Comparison of ENCODE assay signal across 9 cellular contexts in genomic region chr2:218230882-218231281, GRCh38. TPM values are rescaled to one million over a fixed set of nuclear protein-coding genes. Genes with fewer than 3 reads are reported as not detected.
DNase-seq lines count a peak whose midpoint lies in the region; ATAC-seq, FAIRE-seq and TF ChIP-seq lines count a peak whose summit lies in the region.
"Had no signal": no experiment of that assay in that cellular context is flagged by ENCODE, and none has a peak within 500 bp of the region (broad histone marks: within the 10 kb centered on the region; RNA-seq: fewer than 3 reads in every experiment).

No MANE protein-coding gene starts in this region.

- H3K36me3 ChIP-seq in BLaER1 treated with 17β-estradiol and CSF1 and Interleukin-3, amounts not matched to agents 10 nM and 100 nM, result peaks cover 91 to 93% (median 92%) of the 10 kb centered on the region in 11 experiments
- H3K36me3 ChIP-seq in kidney (ENCODE audit: control insufficient read depth in 1 of 2, insufficient read depth in 2 of 2, low read length in 2 of 2) (peaks cover 18 to 43% of the 10 kb centered on the region in 2 donors), gastroesophageal sphincter (peaks cover 0 to 96% of the 10 kb centered on the region in 2 donors)

- H3K9ac ChIP-seq in BLaER1 treated with 17β-estradiol and CSF1 and Interleukin-3, amounts not matched to agents 10 nM and 100 nM, result peak overlapping the region in 3 of 11 experiments; percentile 73 to 78 (median 77); a peak in 3 of 22 replicates
- no peak overlapping the region for H3K9ac ChIP-seq in kidney (ENCODE audit: low read length in 2 of 2)

- 0% methylated on average over 1 of the region's 1 CpG for WGBS in gastroesophageal sphincter (ENCODE audit: low coverage in 1 of 2), 2 donors

- TF ChIP-seq POLR2A in gastroesophageal sphincter (IDR thresholded peaks at IDR 0.05), result no peak

- no peak for TF ChIP-seq EP300 in gastroesophageal sphincter (IDR thresholded peaks at IDR 0.05)

- FAIRE-seq in kidney (lab: Jason Lieb, UNC), result no peak

- intact Hi-C loops in kidney (cut with DNase I), result no loop called here

- peak overlapping the region; percentile 67 to 98 (median 87) for H3K4me2 ChIP-seq in BLaER1 treated with 17β-estradiol and CSF1 and Interleukin-3, amounts not matched to agents 10 nM and 100 nM

- peaks cover 0 to 5% (median 0%) of the 10 kb centered on the region in 11 experiments; a peak in 1 of 22 replicates for H3K9me3 ChIP-seq in BLaER1 treated with 17β-estradiol and CSF1 and Interleukin-3, amounts not matched to agents 10 nM and 100 nM (replicated peaks in 1 of 11)
- H3K9me3 ChIP-seq in kidney (ENCODE audit: control insufficient read depth in 1 of 2, low read length in 2 of 2), result no peaks in the 10 kb centered on the region
- no peaks in the 10 kb centered on the region for H3K9me3 ChIP-seq in gastroesophageal sphincter
- H3K9me3 ChIP-seq: heart right ventricle had no signal

- H4K20me1 ChIP-seq in BLaER1 treated with 17β-estradiol and CSF1 and Interleukin-3, amounts not matched to agents 10 nM and 100 nM, result peaks cover 3 to 99% (median 37%) of the 10 kb centered on the region in 11 experiments; a peak in 18 of 22 replicates

- peaks cover 70% of the 10 kb centered on the region for H3K4me1 Mint-ChIP-seq in activated CD4-positive, alpha-beta memory T cell treated with anti-CD3 and anti-CD28 coated beads, Interleukin-2, amount 10 ng/mL, durations not matched to agents 7 days and 5 days

- ATAC-seq in GM18907 (IDR thresholded peaks at IDR 0.05; ENCODE audit: unreplicated experiment) (peak; percentile 69), HG03432 (IDR thresholded peaks at IDR 0.05; ENCODE audit: unreplicated experiment) (peak; percentile 49), gastroesophageal sphincter (no peak)

- H3K4me3 ChIP-seq in BLaER1 treated with 17β-estradiol and CSF1 and Interleukin-3, amounts not matched to agents 10 nM and 100 nM, result peak overlapping the region in 2 of 10 experiments; percentile 36 to 62; a peak in 3 of 20 replicates
- H3K4me3 ChIP-seq in kidney (ENCODE audit: low read length in 2 of 2) (no peak overlapping the region), gastroesophageal sphincter (no peak overlapping the region)

- H3K27ac Mint-ChIP-seq in activated CD4-positive, alpha-beta memory T cell treated with anti-CD3 and anti-CD28 coated beads, Interleukin-2, amount 10 ng/mL, durations not matched to agents 7 days and 5 days, result peak overlapping the region; percentile 86

- peak; percentile 56 for DNase-seq in activated CD4-positive, alpha-beta memory T cell treated with anti-CD3 and anti-CD28 coated beads, Interleukin-2, amount 10 ng/mL, durations not matched to agents 7 days and 5 days
- no peak for DNase-seq in kidney
- DNase-seq in G401 (ENCODE audit: low spot score), result no peak
- no peak for DNase-seq in midbrain (lab: John Stamatoyannopoulos, UW)
- DNase-seq: heart right ventricle had no signal

- H3K9me3 Mint-ChIP-seq in activated CD4-positive, alpha-beta memory T cell treated with anti-CD3 and anti-CD28 coated beads, Interleukin-2, amount 10 ng/mL, durations not matched to agents 7 days and 5 days, result no peaks in the 10 kb centered on the region

- POLR2A ChIA-PET in activated CD4-positive, alpha-beta memory T cell treated with anti-CD3 and anti-CD28 coated beads, Interleukin-2, amount 10 ng/mL, durations not matched to agents 7 days and 5 days (lab: Charles Lee), result interaction anchor here (0.8 to 11.0 kb wide), 13 partner anchors 11 to 1017 kb away, joined by 3 to 260 read pairs (median 7); partner anchors contain the start of gene ARPC2

- in situ Hi-C loops in G401 (cut with HindIII; ENCODE audit: low sequenced_read_pairs), result no loop called here

- TF ChIP-seq CTCF in kidney (IDR thresholded peaks at IDR 0.05; ENCODE audit: borderline replicate concordance, extremely low read depth, insufficient read depth) (peak; percentile 3), gastroesophageal sphincter (IDR thresholded peaks at IDR 0.05) (peak in 1 of 4 experiments; percentile 8)

- H3K4me3 Mint-ChIP-seq in activated CD4-positive, alpha-beta memory T cell treated with anti-CD3 and anti-CD28 coated beads, Interleukin-2, amount 10 ng/mL, durations not matched to agents 7 days and 5 days, result peak overlapping the region; percentile 48

- H3K27ac ChIP-seq in BLaER1 treated with 17β-estradiol and CSF1 and Interleukin-3, amounts not matched to agents 10 nM and 100 nM, result peak overlapping the region in 10 of 11 experiments; percentile 79 to 96 (median 88); a peak in 20 of 22 replicates
- H3K27ac ChIP-seq in kidney (ENCODE audit: low read depth in 2 of 2, low read length in 2 of 2) (no peak overlapping the region), gastroesophageal sphincter (peak overlapping the region in 1 of 4 donors; percentile 64)

- CTCF ChIA-PET in activated CD4-positive, alpha-beta memory T cell treated with anti-CD3 and anti-CD28 coated beads, Interleukin-2, amount 10 ng/mL, durations not matched to agents 7 days and 5 days (lab: Charles Lee), result interaction anchor here (0.6 to 4.6 kb wide), 14 partner anchors 10 to 341 kb away, joined by 3 to 62 read pairs (median 5); partner anchors contain the start of genes AAMP, ARPC2, CXCR1 and PNKD

- no peaks in the 10 kb centered on the region for H3K27me3 ChIP-seq in BLaER1 treated with 17β-estradiol and CSF1 and Interleukin-3, amounts not matched to agents 10 nM and 100 nM
- no peaks in the 10 kb centered on the region for H3K27me3 ChIP-seq in gastroesophageal sphincter
- H3K27me3 ChIP-seq: heart right ventricle had no signal

- no peaks in the 10 kb centered on the region for H3K27me3 Mint-ChIP-seq in activated CD4-positive, alpha-beta memory T cell treated with anti-CD3 and anti-CD28 coated beads, Interleukin-2, amount 10 ng/mL, durations not matched to agents 7 days and 5 days

- H3K36me3 Mint-ChIP-seq in activated CD4-positive, alpha-beta memory T cell treated with anti-CD3 and anti-CD28 coated beads, Interleukin-2, amount 10 ng/mL, durations not matched to agents 7 days and 5 days (ENCODE audit: low read depth), result peaks cover 89% of the 10 kb centered on the region

- peaks cover 31 to 68% (median 47%) of the 10 kb centered on the region in 10 experiments for H3K4me1 ChIP-seq in BLaER1 treated with 17β-estradiol and CSF1 and Interleukin-3, amounts not matched to agents 10 nM and 100 nM
- H3K4me1 ChIP-seq in kidney (ENCODE audit: control insufficient read depth in 1 of 2, insufficient read depth in 1 of 2, low read depth in 1 of 2, low read length in 2 of 2) (peaks cover 12 to 18% of the 10 kb centered on the region in 2 donors), gastroesophageal sphincter (peaks cover 4 to 48% (median 7%) of the 10 kb centered on the region in 3 donors)

RNA-seq across cellular contexts. Expression of gene ARPC2, which starts 13.9 kb away (rescaled TPM):
- total RNA-seq in activated CD4-positive, alpha-beta memory T cell treated with anti-CD3 and anti-CD28 coated beads, Interleukin-2, amount 10 ng/mL, durations not matched to agents 7 days and 5 days, result 100 to 1,000 TPM; 765 to 778 TPM
- total RNA-seq in kidney, result 252 TPM
- polyA plus RNA-seq in kidney (ENCODE audit: insufficient read depth, low read depth, low replicate concordance), result 195 TPM
- 100 to 1,000 TPM; 275 to 314 (median 287) TPM for total RNA-seq in gastroesophageal sphincter
- total RNA-seq in G401 (2014; rRNA removed; shearing (Covaris generic)), result 263 and 286 TPM in 2 replicates

RNA-seq across cellular contexts. Expression of gene GPBAR1, which starts 29.9 kb away (rescaled TPM):
- under 1 TPM; 0.68 to 0.75 TPM for total RNA-seq in activated CD4-positive, alpha-beta memory T cell treated with anti-CD3 and anti-CD28 coated beads, Interleukin-2, amount 10 ng/mL, durations not matched to agents 7 days and 5 days
- 3.2 TPM for total RNA-seq in kidney
- 6.0 TPM for polyA plus RNA-seq in kidney (ENCODE audit: insufficient read depth, low read depth, low replicate concordance)
- 1 to 10 TPM in 2 of 4 donors, under 1 TPM in 2; 0.31 to 4.0 (median 1.4) TPM for total RNA-seq in gastroesophageal sphincter
- total RNA-seq in G401 (2014; rRNA removed; shearing (Covaris generic)), result not detected in 2 replicates

RNA-seq across cellular contexts. Expression of gene AAMP, which starts 39.1 kb away (rescaled TPM):
- 10 to 100 TPM; 44.2 to 46.8 TPM for total RNA-seq in activated CD4-positive, alpha-beta memory T cell treated with anti-CD3 and anti-CD28 coated beads, Interleukin-2, amount 10 ng/mL, durations not matched to agents 7 days and 5 days
- 70.1 TPM for total RNA-seq in kidney
- polyA plus RNA-seq in kidney (ENCODE audit: insufficient read depth, low read depth, low replicate concordance), result 108 TPM
- 100 to 1,000 TPM in 3 of 4 donors, 10 to 100 TPM in 1; 97.8 to 163 (median 131) TPM for total RNA-seq in gastroesophageal sphincter
- total RNA-seq in G401 (2014; rRNA removed; shearing (Covaris generic)), result 128 and 217 TPM in 2 replicates

RNA-seq across cellular contexts. Expression of gene PNKD, which starts 39.4 kb away (rescaled TPM):
- 10 to 100 TPM; 30.1 to 31.8 TPM for total RNA-seq in activated CD4-positive, alpha-beta memory T cell treated with anti-CD3 and anti-CD28 coated beads, Interleukin-2, amount 10 ng/mL, durations not matched to agents 7 days and 5 days
- total RNA-seq in kidney (90.6 TPM), gastroesophageal sphincter (10 to 100 TPM; 48.6 to 60.2 (median 56.9) TPM)
- polyA plus RNA-seq in kidney (ENCODE audit: insufficient read depth, low read depth, low replicate concordance), result 244 TPM
- total RNA-seq in G401 (2014; rRNA removed; shearing (Covaris generic)), result 37.5 and 44.6 TPM in 2 replicates

Comparison
In these comparisons a context has a peak if more than half of its experiments do, and no peak if none do; other contexts are left out.
1. H3K27ac ChIP-seq: peak in BLaER1 treated with 17β-estradiol and CSF1 and Interleukin-3, amounts not matched to agents 10 nM and 100 nM (10 of 11); none in kidney (0 of 2).